In genomic region chr14:95098984-95099599, GRCh38 we compare ENCODE assay signal across 1 cellular context.
A peak's percentile ranks its signal among the peaks of the same experiment; 100 is the strongest.
TF ChIP-seq lines count a peak whose summit lies in the region.

No MANE protein-coding gene starts in this region.

TF ChIP-seq in IMR-90, 13 proteins besides CTCF, POLR2A, EP300 and RAD21:
- TF ChIP-seq MXI1 (IDR thresholded peaks at IDR 0.05; ENCODE audit: borderline replicate concordance, low read depth, low read length) (no peak), ELK1 (IDR thresholded peaks at IDR 0.05; ENCODE audit: borderline replicate concordance, low read depth, low read length) (no peak), SMC3 (IDR thresholded peaks at IDR 0.05; ENCODE audit: low read depth, low read length) (peak; percentile 68)
